ENCODE assay signal across 25 cellular contexts in the genomic region with DNA sequence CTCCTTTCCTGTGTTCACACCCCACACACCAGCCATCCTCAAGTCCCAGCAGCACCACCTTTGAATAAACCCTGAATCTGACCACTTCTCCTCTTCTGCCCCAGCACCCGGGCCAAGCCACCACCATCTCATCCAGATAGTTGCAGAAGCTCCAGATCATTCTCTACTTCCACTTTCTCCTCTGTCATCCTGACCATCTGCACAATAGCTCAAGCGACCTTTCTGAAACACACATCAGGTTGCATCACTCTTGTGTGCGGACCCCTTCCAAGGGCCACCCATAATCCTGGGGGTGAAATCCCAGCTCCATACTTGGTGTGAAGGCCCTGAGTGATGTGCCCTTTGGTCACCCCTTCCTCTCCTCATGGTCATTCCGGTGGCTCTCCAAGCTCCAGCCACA.
A peak's percentile ranks its signal among the peaks of the same experiment; 100 is the strongest.
DNase-seq lines count a peak whose midpoint lies in the region; ATAC-seq and TF ChIP-seq lines count a peak whose summit lies in the region.
"Had no signal": no experiment of that assay in that cellular context is flagged by ENCODE, and none has a peak within 500 bp of the region (broad histone marks: within the 10 kb centered on the region; RNA-seq: fewer than 3 reads in every experiment).

No MANE protein-coding gene starts in this region.

- no peak overlapping the region for H3K9ac ChIP-seq in neural progenitor cell
- H3K9ac ChIP-seq: BLaER1 treated with 17β-estradiol and CSF1 and Interleukin-3, amounts not matched to agents 10 nM and 100 nM had no signal

- no peak overlapping the region for H3K27ac ChIP-seq in right atrium auricular region
- no peak overlapping the region for H3K27ac ChIP-seq in heart left ventricle
- no peak overlapping the region for H3K27ac ChIP-seq in coronary artery
- no peak overlapping the region for H3K27ac ChIP-seq in neural progenitor cell
- H3K27ac ChIP-seq: 22Rv1; A549; BLaER1 treated with 17β-estradiol and CSF1 and Interleukin-3, amounts not matched to agents 10 nM and 100 nM; C4-2B had no signal

- TF ChIP-seq POLR2A in heart left ventricle (IDR thresholded peaks at IDR 0.05) = no peak

- H3F3A ChIP-seq in neural progenitor cell (ENCODE audit: low read depth) = no peaks in the 10 kb centered on the region

- H3K9me3 Mint-ChIP-seq in osteocyte (ENCODE audit: unreplicated experiment) = peaks cover 62% of the 10 kb centered on the region
- H3K9me3 Mint-ChIP-seq in neural progenitor cell = no peaks in the 10 kb centered on the region

- H3K4me1 Mint-ChIP-seq in osteocyte (ENCODE audit: unreplicated experiment) = no peaks in the 10 kb centered on the region
- no peaks in the 10 kb centered on the region for H3K4me1 Mint-ChIP-seq in neural progenitor cell
- H3K4me1 Mint-ChIP-seq: B cell had no signal

- intact Hi-C loops in heart left ventricle (cut with DNase I) = no loop called here
- intact Hi-C loops in sciatic nerve (cut with DNase I) = no loop called here

- no peak overlapping the region for H3K4me2 ChIP-seq in neural progenitor cell
- H3K4me2 ChIP-seq: A549; BLaER1 treated with 17β-estradiol and CSF1 and Interleukin-3, amounts not matched to agents 10 nM and 100 nM had no signal

- H3K4me1 ChIP-seq in right atrium auricular region = no peaks in the 10 kb centered on the region
- H3K4me1 ChIP-seq in heart left ventricle = no peaks in the 10 kb centered on the region
- no peaks in the 10 kb centered on the region for H3K4me1 ChIP-seq in neural progenitor cell
- H3K4me1 ChIP-seq: A549, Caco-2 had no signal

- H3K36me3 ChIP-seq in right atrium auricular region (no peaks in the 10 kb centered on the region), heart left ventricle (no peaks in the 10 kb centered on the region), neural progenitor cell (no peaks in the 10 kb centered on the region)
- H3K36me3 ChIP-seq: BLaER1 treated with 17β-estradiol and CSF1 and Interleukin-3, amounts not matched to agents 10 nM and 100 nM had no signal

- no peaks in the 10 kb centered on the region for H3K27me3 ChIP-seq in right atrium auricular region
- no peaks in the 10 kb centered on the region for H3K27me3 ChIP-seq in heart left ventricle
- no peaks in the 10 kb centered on the region for H3K27me3 ChIP-seq in neural progenitor cell
- H3K27me3 ChIP-seq: BLaER1 treated with 17β-estradiol and CSF1 and Interleukin-3, amounts not matched to agents 10 nM and 100 nM had no signal

- TF ChIP-seq CTCF in right atrium auricular region (IDR thresholded peaks at IDR 0.05) (no peak), heart left ventricle (IDR thresholded peaks at IDR 0.05) (no peak), coronary artery (IDR thresholded peaks at IDR 0.05) (no peak), osteocyte (IDR thresholded peaks at IDR 0.05) (no peak), neural progenitor cell (IDR thresholded peaks at IDR 0.05) (no peak)

- H3K27ac Mint-ChIP-seq in osteocyte (ENCODE audit: unreplicated experiment) = no peak overlapping the region
- no peak overlapping the region for H3K27ac Mint-ChIP-seq in neural progenitor cell
- H3K27ac Mint-ChIP-seq: B cell; CD4-positive, alpha-beta T cell; CD8-positive, alpha-beta T cell had no signal

- no peak overlapping the region for H3K4me3 ChIP-seq in right atrium auricular region
- H3K4me3 ChIP-seq in heart left ventricle = no peak overlapping the region
- no peak overlapping the region for H3K4me3 ChIP-seq in coronary artery
- no peak overlapping the region for H3K4me3 ChIP-seq in neural progenitor cell
- H3K4me3 ChIP-seq: A549; BLaER1 treated with 17β-estradiol and CSF1 and Interleukin-3, amounts not matched to agents 10 nM and 100 nM; GM12878 had no signal

- no peaks in the 10 kb centered on the region for H3K79me2 ChIP-seq in neural progenitor cell (ENCODE audit: low read depth)

- H4K20me1 ChIP-seq in neural progenitor cell (ENCODE audit: low read depth) = no peaks in the 10 kb centered on the region
- H4K20me1 ChIP-seq: BLaER1 treated with 17β-estradiol and CSF1 and Interleukin-3, amounts not matched to agents 10 nM and 100 nM had no signal

- 70 to 83% (median 73%) methylated on average over 4 of the region's 4 CpGs for WGBS in heart left ventricle, 4 donors

- no peaks in the 10 kb centered on the region for H3K36me3 Mint-ChIP-seq in osteocyte (ENCODE audit: unreplicated experiment)
- H3K36me3 Mint-ChIP-seq in neural progenitor cell = no peaks in the 10 kb centered on the region
- H3K36me3 Mint-ChIP-seq: CD8-positive, alpha-beta T cell had no signal

- H3K4me3 Mint-ChIP-seq in osteocyte (ENCODE audit: unreplicated experiment) (no peak overlapping the region), neural progenitor cell (no peak overlapping the region)
- H3K4me3 Mint-ChIP-seq: B cell; CD4-positive, alpha-beta T cell; CD8-positive, alpha-beta T cell had no signal

- H3K9me3 ChIP-seq in right atrium auricular region (peaks cover 0 to 6% of the 10 kb centered on the region in 2 donors), heart left ventricle (peaks cover 0 to 15% (median 0%) of the 10 kb centered on the region in 12 donors), neural progenitor cell (ENCODE audit: low read depth) (no peaks in the 10 kb centered on the region)
- H3K9me3 ChIP-seq: A549 had no signal

- no peak for ATAC-seq in heart left ventricle
- ATAC-seq in sciatic nerve = no peak
- ATAC-seq: A549; CD8-positive, alpha-beta T cell; GM12878 had no signal

- H3K27me3 Mint-ChIP-seq in osteocyte (ENCODE audit: unreplicated experiment) (no peaks in the 10 kb centered on the region), neural progenitor cell (ENCODE audit: insufficient read depth, low read depth) (peaks cover 2% of the 10 kb centered on the region)
- H3K27me3 Mint-ChIP-seq: B cell; CD4-positive, alpha-beta T cell had no signal

- H2AFZ ChIP-seq in neural progenitor cell (replicated peaks) = no peak overlapping the region

- DNase-seq in right atrium auricular region (ENCODE audit: low spot score) (peak; percentile 40), heart left ventricle (no peak), coronary artery (ENCODE audit: low spot score) (peak; percentile 26), islet precursor cell (peak; percentile 25), osteocyte (ENCODE audit: extremely low spot score, unreplicated experiment) (peak; percentile 66), DMS114 treated with DMSO at 0.1 percent for 48 hours (lab: John Stamatoyannopoulos, UW; ENCODE audit: unreplicated experiment) (no peak), neural progenitor cell (ENCODE audit: low spot score) (no peak), sciatic nerve (ENCODE audit: low spot score) (no peak)
- DNase-seq: AML-193; Caco-2; Calu3; CD4-positive, alpha-beta T cell; CD8-positive, alpha-beta T cell; DMS153; DMS53; DMS79; DND-41; EL; GDM1 had no signal

Comparison
In these comparisons a context has a peak if more than half of its experiments do, and no peak if none do; other contexts are left out.
1. DNase-seq: peak in right atrium auricular region (single experiment), coronary artery (single experiment), islet precursor cell (single experiment) and osteocyte (single experiment); none in heart left ventricle (0 of 5), DMS114 treated with DMSO at 0.1 percent for 48 hours (single experiment), neural progenitor cell (single experiment) and sciatic nerve (single experiment).